In the genomic region with DNA sequence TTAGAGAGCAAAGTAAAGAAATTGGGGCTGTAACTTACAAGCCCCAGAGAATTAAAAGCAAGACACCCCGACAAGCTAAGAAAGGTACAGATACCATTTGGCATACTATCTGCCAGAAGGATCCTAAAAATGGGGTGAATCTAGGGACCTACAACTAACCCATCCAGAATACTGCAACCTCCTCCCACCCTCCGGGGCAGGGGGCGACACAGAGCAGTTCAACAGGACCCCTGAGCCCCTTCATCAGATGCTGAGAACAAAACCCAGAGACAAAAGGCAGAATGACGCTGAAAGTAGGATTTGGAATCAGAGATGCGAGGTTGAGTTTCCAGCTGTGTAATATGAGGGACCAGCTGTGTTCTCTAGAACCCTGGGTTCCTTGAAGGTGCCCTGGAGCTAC, we compare ENCODE assay signal across 20 cellular contexts.
A peak's percentile ranks its signal among the peaks of the same experiment; 100 is the strongest.
DNase-seq lines count a peak whose midpoint lies in the region; ATAC-seq and TF ChIP-seq lines count a peak whose summit lies in the region.
"Had no signal": no experiment of that assay in that cellular context is flagged by ENCODE, and none has a peak within 500 bp of the region (broad histone marks: within the 10 kb centered on the region; RNA-seq: fewer than 3 reads in every experiment).

No MANE protein-coding gene starts in this region.

- H3F3A ChIP-seq in Loucy (ENCODE audit: low read depth), result no peaks in the 10 kb centered on the region

- no peak overlapping the region for H3K4me2 ChIP-seq in Loucy (ENCODE audit: low read depth, low read length, poor library complexity, severe bottlenecking)

- H3K4me1 ChIP-seq in Loucy (ENCODE audit: insufficient read depth, low read length, poor library complexity, severe bottlenecking) (no peaks in the 10 kb centered on the region), colonic mucosa (peaks cover 8% of the 10 kb centered on the region)

- H3K4me3 ChIP-seq in Loucy (ENCODE audit: low read length, poor library complexity, severe bottlenecking), result no peak overlapping the region
- no peak overlapping the region for H3K4me3 ChIP-seq in colonic mucosa

- peaks cover 7% of the 10 kb centered on the region for H3K36me3 Mint-ChIP-seq in nephron progenitor cell (ENCODE audit: low read depth)

- DNase-seq in ELF-1 (ENCODE audit: low read depth, low spot score) (peak; percentile 25), colonic mucosa (no peak), nephron progenitor cell (peak; percentile 20), hippocampal formation (lab: John Stamatoyannopoulos, UW) (no peak), left ventricle myocardium superior (no peak), SW 1271 (lab: John Stamatoyannopoulos, UW) (no peak)
- DNase-seq: activated CD4-positive, CD25-positive, alpha-beta regulatory T cell; GOT3; NCI-H2171; NK-92 treated with Interleukin-12 subunit alpha and Interleukin-12 subunit beta, amount 100 ng/mL, for 24 hours; posterior cingulate gyrus; SHP77 treated with DMSO at 0.1 percent for 48 hours; small intestine; stimulated activated CD4-positive, alpha-beta T cell treated with anti-CD3 and anti-CD28 coated beads, Interleukin-4, amount 100 ng/mL, for 4 hours; T-helper 17 cell had no signal

- no peaks in the 10 kb centered on the region for H3K27me3 ChIP-seq in Loucy (ENCODE audit: insufficient read depth, low read length, poor library complexity, severe bottlenecking)
- H3K27me3 ChIP-seq in colonic mucosa, result no peaks in the 10 kb centered on the region

- H3K27me3 Mint-ChIP-seq in nephron progenitor cell (ENCODE audit: low read depth, poor library complexity), result peaks cover 10% of the 10 kb centered on the region

- H3K9me3 ChIP-seq in Loucy (ENCODE audit: insufficient read depth, low read depth, low read length), result no peaks in the 10 kb centered on the region
- H3K9me3 ChIP-seq in colonic mucosa, result no peaks in the 10 kb centered on the region

- intact Hi-C loops in colonic mucosa (cut with DNase I), result loop anchor here (5.0 kb wide), 1 partner anchor 68 kb away; no protein-coding TSS in a partner anchor
- intact Hi-C loops in left ventricle myocardium superior (cut with micrococcal nuclease), result no loop called here

- no peaks in the 10 kb centered on the region for H3K9me2 ChIP-seq in Loucy (replicated peaks; ENCODE audit: low read depth, low read length)

- H3K27ac ChIP-seq in colonic mucosa, result peak overlapping the region; percentile 70
- H3K27ac ChIP-seq: HL-60 had no signal

- H3K79me2 ChIP-seq in Loucy (ENCODE audit: insufficient read depth, low read length), result no peaks in the 10 kb centered on the region

- H3K9ac ChIP-seq in Loucy (ENCODE audit: low read depth, low read length, poor library complexity, severe bottlenecking), result no peak overlapping the region
- H3K9ac ChIP-seq in colonic mucosa (ENCODE audit: low read depth in 2 of 2, low read length in 2 of 2), result peak overlapping the region; percentile 27 to 66

- H3K36me3 ChIP-seq in Loucy (ENCODE audit: insufficient read depth, low read length) (no peaks in the 10 kb centered on the region), colonic mucosa (no peaks in the 10 kb centered on the region)

- no peak for ATAC-seq in left ventricle myocardium superior
- ATAC-seq: T-helper 17 cell had no signal

- H3K27ac Mint-ChIP-seq in nephron progenitor cell, result peak overlapping the region; percentile 89
- H3K27ac Mint-ChIP-seq: activated T-helper 2 cell treated with anti-CD3 and anti-CD28 coated beads, Interferon-gamma antibody, Interleukin-2, Interleukin-4, amounts not matched to agents 10 μg/mL and 5 μg/mL and 100 μg/mL, durations not matched to agents 14 hours and 24 hours and 36 hours; B cell; T-helper 17 cell had no signal

- no peaks in the 10 kb centered on the region for H4K20me1 ChIP-seq in Loucy (ENCODE audit: insufficient read depth, low read length, poor library complexity, severe bottlenecking)

- no peak overlapping the region for H2AFZ ChIP-seq in Loucy (ENCODE audit: low read length)

- no peaks in the 10 kb centered on the region for H3K9me3 Mint-ChIP-seq in nephron progenitor cell
- H3K9me3 Mint-ChIP-seq: activated T-helper 2 cell treated with anti-CD3 and anti-CD28 coated beads, Interferon-gamma antibody, Interleukin-2, Interleukin-4, amounts not matched to agents 10 μg/mL and 5 μg/mL and 100 μg/mL, durations not matched to agents 14 hours and 24 hours and 36 hours; central memory CD8-positive, alpha-beta T cell had no signal

- H3K4me1 Mint-ChIP-seq in nephron progenitor cell, result peaks cover 54% of the 10 kb centered on the region
- H3K4me1 Mint-ChIP-seq: B cell; central memory CD8-positive, alpha-beta T cell; T-helper 17 cell had no signal

- TF ChIP-seq CTCF in Loucy (conservative IDR thresholded peaks at IDR 0.05; ENCODE audit: low read length), result peak; percentile 43
- TF ChIP-seq CTCF in colonic mucosa (IDR thresholded peaks at IDR 0.05), result no peak
- TF ChIP-seq CTCF in nephron progenitor cell (IDR thresholded peaks at IDR 0.05), result peak; percentile 23

- no peak overlapping the region for H3K4me3 Mint-ChIP-seq in nephron progenitor cell
- H3K4me3 Mint-ChIP-seq: B cell; central memory CD8-positive, alpha-beta T cell; T-helper 17 cell had no signal

Comparison
In these comparisons a context has a peak if more than half of its experiments do, and no peak if none do; other contexts are left out.
1. DNase-seq: peak in ELF-1 (single experiment) and nephron progenitor cell (single experiment); none in colonic mucosa (single experiment), hippocampal formation (0 of 2), left ventricle myocardium superior (single experiment) and SW 1271 (0 of 2).